In the genomic region with DNA sequence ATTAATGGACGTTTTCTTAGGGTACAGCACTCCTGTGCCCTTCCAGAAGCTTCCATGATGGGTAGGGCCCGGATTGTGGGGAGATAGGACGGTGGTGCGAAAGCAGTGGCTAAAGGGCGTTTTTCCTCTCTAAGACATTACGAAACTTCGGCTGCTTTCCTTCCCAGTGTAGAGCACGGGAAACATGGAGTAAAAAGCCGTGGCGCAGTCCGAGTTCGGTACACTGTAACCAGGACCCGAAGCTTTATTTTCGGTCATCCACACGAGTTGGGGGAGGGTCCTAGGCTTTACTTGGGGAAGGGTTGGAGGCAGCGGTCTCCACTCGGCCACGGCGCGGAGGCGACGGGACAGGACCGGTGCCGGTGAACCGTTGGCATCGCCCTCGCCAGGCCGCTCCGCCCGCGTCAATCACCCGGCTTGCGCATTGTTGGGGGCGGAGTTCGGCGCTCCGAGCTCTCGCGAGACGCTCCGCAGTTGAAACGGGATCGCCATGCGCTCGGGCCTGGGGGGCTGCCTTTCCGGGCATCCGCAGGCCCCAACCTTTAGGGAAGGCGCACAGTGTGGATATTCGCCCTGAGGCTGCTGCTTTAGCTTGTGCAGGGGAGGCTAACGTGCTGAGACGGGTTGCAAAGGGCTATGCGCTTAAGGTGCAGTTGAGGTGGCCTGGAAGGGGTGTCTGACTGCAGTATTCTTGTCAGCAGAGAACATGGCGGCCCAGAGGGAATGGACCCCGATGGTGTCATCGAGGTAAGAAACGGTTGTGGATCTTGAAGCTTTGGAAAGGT, we compare ENCODE assay signal across 8 cellular contexts. TPM values are rescaled to one million over a fixed set of nuclear protein-coding genes. Genes with fewer than 3 reads are reported as not detected.
DNase-seq lines count a peak whose midpoint lies in the region; ATAC-seq and TF ChIP-seq lines count a peak whose summit lies in the region.

No MANE protein-coding gene starts in this region.

- H3K27me3 Mint-ChIP-seq in stimulated activated naive CD8-positive, alpha-beta T cell treated with anti-CD3 and anti-CD28 coated beads, Interleukin-15, amount 100 ng/mL, for 72 hours = no peaks in the 10 kb centered on the region

- peaks cover 17% of the 10 kb centered on the region for H3F3A ChIP-seq in neural cell (ENCODE audit: insufficient read depth, low read length, poor library complexity, severe bottlenecking)

- H3K36me3 ChIP-seq in HUES6 (ENCODE audit: control insufficient read depth, insufficient read depth, low read length) = peaks cover 55% of the 10 kb centered on the region
- H3K36me3 ChIP-seq in neural cell (ENCODE audit: insufficient read depth, low read length) = peaks cover 30% of the 10 kb centered on the region

- H3K79me2 ChIP-seq in neural cell (replicated peaks; ENCODE audit: insufficient read depth, low read length) = peaks cover 44% of the 10 kb centered on the region

- H3K9me2 ChIP-seq in neural cell (ENCODE audit: insufficient read depth, low read length) = no peaks in the 10 kb centered on the region

- H3K27ac ChIP-seq in HUES6 (ENCODE audit: low read depth, low read length) (peak overlapping the region; percentile 100), neural cell (ENCODE audit: low read length) (peak overlapping the region; percentile 100)

- H2AFZ ChIP-seq in neural cell (ENCODE audit: low read depth, low read length) = peak overlapping the region; percentile 77

- H3K4me3 Mint-ChIP-seq in stimulated activated naive CD8-positive, alpha-beta T cell treated with anti-CD3 and anti-CD28 coated beads, Interleukin-15, amount 100 ng/mL, for 72 hours = peak overlapping the region; percentile 97 to 100

- peak overlapping the region; percentile 80 for H3K4me3 ChIP-seq in HUES6 (ENCODE audit: low read depth, low read length)
- peak overlapping the region; percentile 62 to 99 for H3K4me3 ChIP-seq in foreskin fibroblast (ENCODE audit: low read depth in 1 of 2, low read length in 2 of 2)
- peak overlapping the region; percentile 77 for H3K4me3 ChIP-seq in neural cell (ENCODE audit: low read length)

- H3K9ac ChIP-seq in HUES6 (ENCODE audit: low read length) (peak overlapping the region; percentile 100), neural cell (ENCODE audit: low read length) (peak overlapping the region; percentile 99)

- ATAC-seq in GM21447 (IDR thresholded peaks at IDR 0.05; ENCODE audit: unreplicated experiment) = peak; percentile 70
- ATAC-seq in stimulated activated naive CD8-positive, alpha-beta T cell treated with anti-CD3 and anti-CD28 coated beads, Interleukin-15, amount 100 ng/mL, for 72 hours = peak; percentile 79

- TF ChIP-seq EP300 in neural cell (conservative IDR thresholded peaks at IDR 0.05; ENCODE audit: poor library complexity, severe bottlenecking) = no peak

- DNase-seq in Caki2 (ENCODE audit: low read depth) (peak; percentile 67), RPMI7951 (ENCODE audit: low read depth) (peak; percentile 77), activated gamma-delta T cell treated with Interleukin-2 at 50 U/mL for 16 hours (peak; percentile 79), foreskin fibroblast (peak; percentile 68 to 89)
- peak; percentile 82 to 86 for DNase-seq in stimulated activated naive CD8-positive, alpha-beta T cell treated with anti-CD3 and anti-CD28 coated beads, Interleukin-15, amount 100 ng/mL, for 72 hours

- H3K27ac Mint-ChIP-seq in stimulated activated naive CD8-positive, alpha-beta T cell treated with anti-CD3 and anti-CD28 coated beads, Interleukin-15, amount 100 ng/mL, for 72 hours = peak overlapping the region; percentile 100

- in situ Hi-C loops in Caki2 (cut with HindIII; ENCODE audit: low pct_unique_long_range_greater_than_20kb, low sequenced_read_pairs) = no loop called here

- H3K9me3 ChIP-seq in HUES6 (ENCODE audit: control insufficient read depth, insufficient read depth, low read depth, low read length) (no peaks in the 10 kb centered on the region), neural cell (ENCODE audit: low read length) (no peaks in the 10 kb centered on the region)

- H3K9me3 Mint-ChIP-seq in stimulated activated naive CD8-positive, alpha-beta T cell treated with anti-CD3 and anti-CD28 coated beads, Interleukin-15, amount 100 ng/mL, for 72 hours = no peaks in the 10 kb centered on the region

- H3K4me1 Mint-ChIP-seq in stimulated activated naive CD8-positive, alpha-beta T cell treated with anti-CD3 and anti-CD28 coated beads, Interleukin-15, amount 100 ng/mL, for 72 hours = peaks cover 53% of the 10 kb centered on the region

- TF ChIP-seq CTCF in foreskin fibroblast (IDR thresholded peaks at IDR 0.05; ENCODE audit: low read depth, low read length) (no peak), neural cell (IDR thresholded peaks at IDR 0.05; ENCODE audit: poor library complexity, severe bottlenecking) (no peak)

- H3K27me3 ChIP-seq in HUES6 (ENCODE audit: control insufficient read depth, insufficient read depth, low read length) = no peaks in the 10 kb centered on the region
- H3K27me3 ChIP-seq in neural cell (ENCODE audit: insufficient read depth, low read depth, low read length) = no peaks in the 10 kb centered on the region

- peak overlapping the region; percentile 89 for H3K4me2 ChIP-seq in neural cell (ENCODE audit: low read length)

- 0 out of 2 replicates have a peak, but pooled peaks cover 9% of the 10 kb centered on the region for H3K4me1 ChIP-seq in HUES6 (ENCODE audit: control insufficient read depth, insufficient read depth, low read length)

- H4K20me1 ChIP-seq in neural cell (ENCODE audit: insufficient read depth) = peaks cover 49% of the 10 kb centered on the region

- TF ChIP-seq RAD21 in neural cell (conservative IDR thresholded peaks at IDR 0.05) = no peak

TF ChIP-seq in neural cell, 6 proteins besides CTCF, POLR2A, EP300 and RAD21:
- peak; percentile 96 for TF ChIP-seq POLR2AphosphoS5 (IDR thresholded peaks at IDR 0.05)
- TF ChIP-seq EZH2 (IDR thresholded peaks at IDR 0.05; ENCODE audit: borderline replicate concordance, insufficient read depth, low read length, poor library complexity, severe bottlenecking) = no peak
- no peak for TF ChIP-seq TAF1 (IDR thresholded peaks at IDR 0.05; ENCODE audit: low read depth)
- TF ChIP-seq REST (IDR thresholded peaks at IDR 0.05; ENCODE audit: borderline replicate concordance) = no peak
- TF ChIP-seq MXI1 (conservative IDR thresholded peaks at IDR 0.05; ENCODE audit: poor library complexity, severe bottlenecking) = peak; percentile 84
- TF ChIP-seq SMC3 (conservative IDR thresholded peaks at IDR 0.05; ENCODE audit: poor library complexity) = peak; percentile 36

RNA-seq across cellular contexts. Expression of gene EIF4A2, which starts 0.5 kb away (rescaled TPM):
- total RNA-seq in Caki2 (2014; rRNA removed; shearing (Covaris generic); ENCODE audit: low replicate concordance) = 96.9 and 135 TPM in 2 replicates
- 465 and 511 TPM in 2 replicates for total RNA-seq in RPMI7951 (2014; rRNA removed; shearing (Covaris generic))
- 2,975 and 3,298 TPM in 2 replicates for polyA plus RNA-seq in neural cell
- polyA minus RNA-seq in neural cell = 1,236 and 1,574 TPM in 2 replicates

RNA-seq across cellular contexts. Expression of gene RFC4, which starts 22.4 kb away (rescaled TPM):
- 74.0 and 165 TPM in 2 replicates for total RNA-seq in Caki2 (2014; rRNA removed; shearing (Covaris generic); ENCODE audit: low replicate concordance)
- total RNA-seq in RPMI7951 (2014; rRNA removed; shearing (Covaris generic)) = 142 and 161 TPM in 2 replicates
- polyA plus RNA-seq in neural cell = 85.2 and 91.1 TPM in 2 replicates
- 39.7 and 42.4 TPM in 2 replicates for polyA minus RNA-seq in neural cell

RNA-seq across cellular contexts. Expression of gene ADIPOQ, which starts 58.6 kb away (rescaled TPM):
- total RNA-seq in Caki2 (2014; rRNA removed; shearing (Covaris generic); ENCODE audit: low replicate concordance) = not detected in 2 replicates
- not detected in 2 replicates for total RNA-seq in RPMI7951 (2014; rRNA removed; shearing (Covaris generic))
- polyA plus RNA-seq in neural cell = not detected in 2 replicates
- not detected in 2 replicates for polyA minus RNA-seq in neural cell

Comparison
In these comparisons a context has a peak if more than half of its experiments do, and no peak if none do; other contexts are left out.
1. Peak in every context shown above with its lines: DNase-seq, ATAC-seq, H3K4me3 ChIP-seq and H3K27ac ChIP-seq.